ENCODE assay signal across 8 cellular contexts in genomic region chr14:24605435-24606190, GRCh38. TPM values are rescaled to one million over a fixed set of nuclear protein-coding genes. Genes with fewer than 3 reads are reported as not detected.
DNase-seq lines count a peak whose midpoint lies in the region; ATAC-seq and TF ChIP-seq lines count a peak whose summit lies in the region.

No MANE protein-coding gene starts in this region.

- no peak overlapping the region for H3K4me3 ChIP-seq in suprapubic skin

- H3K4me1 ChIP-seq in suprapubic skin = no peaks in the 10 kb centered on the region

- no peaks in the 10 kb centered on the region for H3K36me3 Mint-ChIP-seq in CD14-positive monocyte

- H3K27ac Mint-ChIP-seq in CD14-positive monocyte = peak overlapping the region in 2 of 7 donors; percentile 11 to 33

- TF ChIP-seq POLR2A in suprapubic skin (IDR thresholded peaks at IDR 0.05) = no peak

- no peaks in the 10 kb centered on the region for H3K36me3 ChIP-seq in suprapubic skin

- H3K27me3 Mint-ChIP-seq in CD14-positive monocyte (ENCODE audit: low read depth in 3 of 3) = peaks cover 0 to 4% (median 0%) of the 10 kb centered on the region in 3 donors

- peak; percentile 78 for ATAC-seq in GM19023 (IDR thresholded peaks at IDR 0.05; ENCODE audit: unreplicated experiment)
- ATAC-seq in HG03139 (IDR thresholded peaks at IDR 0.05; ENCODE audit: unreplicated experiment) = peak; percentile 85

- no peaks in the 10 kb centered on the region for H3K27me3 ChIP-seq in suprapubic skin

- intact Hi-C loops in CD14-positive monocyte (cut with micrococcal nuclease) = no loop called here

- no peak for TF ChIP-seq EP300 in suprapubic skin (IDR thresholded peaks at IDR 0.05)

- no peak overlapping the region for H3K27ac ChIP-seq in suprapubic skin

- H3K9me3 ChIP-seq in suprapubic skin = no peaks in the 10 kb centered on the region

- no peak overlapping the region for H3K4me3 Mint-ChIP-seq in CD14-positive monocyte

- DNase-seq in CD14-positive monocyte (ENCODE audit: low spot score) (peak; percentile 53), SHP77 treated with DMSO at 0.1 percent for 48 hours (lab: John Stamatoyannopoulos, UW) (peak; percentile 3), iPS-NIHi11 (ENCODE audit: low spot score) (peak; percentile 70), suprapubic skin (ENCODE audit: low spot score in 2 of 2) (no peak)
- DNase-seq in activated naive CD4-positive, alpha-beta T cell treated with Interleukin-2 at 50 U/mL for 16 hours = peak; percentile 72
- DNase-seq in stimulated activated CD8-positive, alpha-beta memory T cell treated with anti-CD3 and anti-CD28 coated beads, Interleukin-15, amount 100 ng/mL, for 1 hour (ENCODE audit: low read depth) = peak; percentile 32

- WGBS in suprapubic skin = 77% methylated on average over 3 of the region's 3 CpGs

- peaks cover 36% of the 10 kb centered on the region for H3K4me1 Mint-ChIP-seq in CD14-positive monocyte

- peaks cover 0 to 5% (median 0%) of the 10 kb centered on the region in 7 donors for H3K9me3 Mint-ChIP-seq in CD14-positive monocyte

- TF ChIP-seq CTCF in CD14-positive monocyte (IDR thresholded peaks at IDR 0.05) (peak; percentile 98), suprapubic skin (IDR thresholded peaks at IDR 0.05) (peak in 1 of 2 donors; percentile 76)

RNA-seq across cellular contexts. Expression of gene GZMH, which starts 3.9 kb away (rescaled TPM):
- 1 to 10 TPM in 1 of 2 donors, under 1 TPM in 1; 0.94 to 1.6 TPM for polyA plus RNA-seq in CD14-positive monocyte
- not detected for total RNA-seq in suprapubic skin

RNA-seq across cellular contexts. Expression of gene GZMB, which starts 28.4 kb away (rescaled TPM):
- polyA plus RNA-seq in CD14-positive monocyte = 1 to 10 TPM; 1.0 to 1.3 TPM
- under 1 TPM in 1 of 4 donors, not detected in 3; 0.72 TPM for total RNA-seq in suprapubic skin

RNA-seq across cellular contexts. Expression of gene CTSG, which starts 29.6 kb away (rescaled TPM):
- polyA plus RNA-seq in CD14-positive monocyte = under 1 TPM; 0.40 to 0.89 TPM
- total RNA-seq in suprapubic skin = 1 to 10 TPM in 1 of 4 donors, under 1 TPM in 1, not detected in 2; 0.89 to 4.5 TPM

Comparison
In these comparisons a context has a peak if more than half of its experiments do, and no peak if none do; other contexts are left out.
1. DNase-seq: peak in CD14-positive monocyte (single experiment), SHP77 treated with DMSO at 0.1 percent for 48 hours (single experiment), activated naive CD4-positive, alpha-beta T cell treated with Interleukin-2 at 50 U/mL for 16 hours (single experiment), iPS-NIHi11 (single experiment) and stimulated activated CD8-positive, alpha-beta memory T cell treated with anti-CD3 and anti-CD28 coated beads, Interleukin-15, amount 100 ng/mL, for 1 hour (single experiment); none in suprapubic skin (0 of 2).